24 cellular contexts compared by ENCODE assay signal in the genomic region with DNA sequence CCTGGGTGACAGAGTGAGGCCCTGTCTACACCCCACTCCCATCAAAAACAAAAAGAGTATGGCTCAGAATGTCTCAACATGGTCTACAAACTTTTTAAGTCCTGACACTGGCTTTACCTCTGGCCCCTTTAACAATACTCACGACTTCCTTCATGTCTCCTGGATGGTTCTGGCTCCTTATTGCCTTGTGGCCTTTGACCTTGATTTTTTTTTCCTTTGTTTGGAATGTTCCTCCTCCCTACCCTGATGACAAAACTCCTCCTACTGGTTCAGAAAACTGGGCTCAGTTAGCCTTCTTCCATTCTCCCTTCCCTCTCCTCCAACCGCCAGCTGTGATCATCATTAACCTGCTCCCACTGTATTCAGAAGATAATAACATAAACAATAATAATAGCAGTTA.
"Had no signal": no experiment of that assay in that cellular context is flagged by ENCODE, and none has a peak within 500 bp of the region (broad histone marks: within the 10 kb centered on the region; RNA-seq: fewer than 3 reads in every experiment).

No MANE protein-coding gene starts in this region.

- FAIRE-seq: astrocyte, bronchial epithelial cell had no signal

- H3K27ac ChIP-seq: epithelial cell of prostate, heart right ventricle, spleen, tibial nerve, uterus, WERI-Rb-1 had no signal

- ATAC-seq: activated CD8-positive, alpha-beta T cell treated with anti-CD3 and anti-CD28 coated beads, Interleukin-2, amount 10 ng/mL, durations not matched to agents 7 days and 5 days; activated naive CD4-positive, alpha-beta T cell treated with anti-CD3 and anti-CD28 coated beads, Interleukin-2, amount 50 U/mL, for 72 hours; heart right ventricle; left cardiac atrium had no signal

- H3K36me3 Mint-ChIP-seq: memory B cell, naive B cell had no signal

- H3K9me3 Mint-ChIP-seq: activated CD4-positive, alpha-beta T cell treated with anti-CD3 and anti-CD28 coated beads, Interleukin-2, amount 10 ng/mL, durations not matched to agents 7 days and 5 days; activated naive CD4-positive, alpha-beta T cell treated with anti-CD3 and anti-CD28 coated beads, Interleukin-2, amount 50 U/mL, for 72 hours; activated T-helper 1 cell treated with anti-CD3 and anti-CD28 coated beads, Interleukin-12 subunit alpha, Interleukin-12 subunit beta, Interleukin-2, Interleukin-4 antibody, amounts not matched to agents 30 ng/mL and 10 ng/mL and 1 ng/mL, durations not matched to agents 14 hours and 24 hours and 36 hours; memory B cell; stimulated activated naive CD8-positive, alpha-beta T cell treated with anti-CD3 and anti-CD28 coated beads, Interleukin-15, Interleukin-2, amounts not matched to agents 100 ng/mL and 50 ng/mL, for 24 hours had no signal

- DNase-seq: activated CD4-positive, alpha-beta T cell treated with anti-CD3 and anti-CD28 coated beads, Interleukin-2, amount 10 ng/mL, durations not matched to agents 7 days and 5 days; activated CD4-positive, CD25-positive, alpha-beta regulatory T cell treated with anti-CD3 and anti-CD28 coated beads, Interleukin-2, amount 50 U/mL, for 72 hours; activated CD8-positive, alpha-beta T cell treated with anti-CD3 and anti-CD28 coated beads, Interleukin-2, amount 10 ng/mL, durations not matched to agents 7 days and 5 days; activated gamma-delta T cell; cortex of kidney; endodermal cell; heart right ventricle; islet precursor cell; left cardiac atrium; naive B cell; nucleus accumbens; retina; spleen; stimulated activated CD4-positive, alpha-beta T cell treated with anti-CD3 and anti-CD28 coated beads, Interleukin-4, amount 100 ng/mL, for 4 hours; uterus; WERI-Rb-1 had no signal

- H3K27me3 Mint-ChIP-seq: activated CD4-positive, alpha-beta T cell treated with anti-CD3 and anti-CD28 coated beads, Interleukin-2, amount 10 ng/mL, durations not matched to agents 7 days and 5 days; memory B cell; naive B cell; stimulated activated naive CD8-positive, alpha-beta T cell treated with anti-CD3 and anti-CD28 coated beads, Interleukin-15, Interleukin-2, amounts not matched to agents 100 ng/mL and 50 ng/mL, for 24 hours had no signal

- H3K27ac Mint-ChIP-seq: activated CD4-positive, alpha-beta T cell treated with anti-CD3 and anti-CD28 coated beads, Interleukin-2, amount 10 ng/mL, durations not matched to agents 7 days and 5 days; activated CD8-positive, alpha-beta T cell treated with anti-CD3 and anti-CD28 coated beads, Interleukin-2, amount 10 ng/mL, durations not matched to agents 7 days and 5 days; activated naive CD4-positive, alpha-beta T cell treated with anti-CD3 and anti-CD28 coated beads, Interleukin-2, amount 50 U/mL, for 72 hours; activated T-helper 1 cell treated with anti-CD3 and anti-CD28 coated beads, Interleukin-12 subunit alpha, Interleukin-12 subunit beta, Interleukin-2, Interleukin-4 antibody, amounts not matched to agents 30 ng/mL and 10 ng/mL and 1 ng/mL, durations not matched to agents 14 hours and 24 hours and 36 hours; endodermal cell; memory B cell; naive B cell; stimulated activated naive CD8-positive, alpha-beta T cell treated with anti-CD3 and anti-CD28 coated beads, Interleukin-15, Interleukin-2, amounts not matched to agents 100 ng/mL and 50 ng/mL, for 24 hours had no signal

- H3K9me3 ChIP-seq: heart right ventricle, spleen, tibial nerve, uterus had no signal

- H3K4me3 Mint-ChIP-seq: activated CD4-positive, alpha-beta T cell treated with anti-CD3 and anti-CD28 coated beads, Interleukin-2, amount 10 ng/mL, durations not matched to agents 7 days and 5 days; activated CD8-positive, alpha-beta T cell treated with anti-CD3 and anti-CD28 coated beads, Interleukin-2, amount 10 ng/mL, durations not matched to agents 7 days and 5 days; activated T-helper 1 cell treated with anti-CD3 and anti-CD28 coated beads, Interleukin-12 subunit alpha, Interleukin-12 subunit beta, Interleukin-2, Interleukin-4 antibody, amounts not matched to agents 30 ng/mL and 10 ng/mL and 1 ng/mL, durations not matched to agents 14 hours and 24 hours and 36 hours; endodermal cell; memory B cell; naive B cell; stimulated activated naive CD8-positive, alpha-beta T cell treated with anti-CD3 and anti-CD28 coated beads, Interleukin-15, Interleukin-2, amounts not matched to agents 100 ng/mL and 50 ng/mL, for 24 hours had no signal

- H3K36me3 ChIP-seq: heart right ventricle, spleen, tibial nerve, uterus, WERI-Rb-1 had no signal

- H3K4me1 ChIP-seq: uterus had no signal

- H3K4me3 ChIP-seq: heart right ventricle, spleen, tibial nerve, uterus had no signal

- H3K4me1 Mint-ChIP-seq: memory B cell had no signal

- H3K27me3 ChIP-seq: heart right ventricle, spleen, tibial nerve, uterus had no signal
